In the genomic region with DNA sequence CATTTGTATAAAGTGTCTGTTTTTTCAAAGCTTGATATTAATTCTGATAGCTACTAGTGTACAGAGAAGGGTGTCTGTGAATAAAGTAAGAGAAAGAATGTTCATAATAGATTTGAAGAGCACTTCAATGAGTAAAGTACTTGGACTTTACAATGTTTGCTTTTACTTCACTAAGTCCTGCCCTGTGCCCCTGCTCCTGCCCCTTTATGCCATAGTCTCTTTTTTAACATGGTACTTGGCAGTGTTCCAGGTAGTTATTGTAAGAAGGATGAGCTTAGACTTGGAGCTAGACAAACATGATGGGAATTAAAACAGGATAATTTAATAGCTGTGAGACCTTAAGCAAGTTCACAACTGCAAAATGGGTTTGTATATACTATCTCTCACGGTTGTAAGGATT, we compare ENCODE assay signal across 16 cellular contexts. TPM values are rescaled to one million over a fixed set of nuclear protein-coding genes. Genes with fewer than 3 reads are reported as not detected.
DNase-seq lines count a peak whose midpoint lies in the region; ATAC-seq, FAIRE-seq and TF ChIP-seq lines count a peak whose summit lies in the region.
"Had no signal": no experiment of that assay in that cellular context is flagged by ENCODE, and none has a peak within 500 bp of the region (broad histone marks: within the 10 kb centered on the region; RNA-seq: fewer than 3 reads in every experiment).

No MANE protein-coding gene starts in this region.

- DNase-seq in D721Med (ENCODE audit: insufficient read length, low spot score) = no peak
- DNase-seq in LHCN-M2 (ENCODE audit: low read depth) = peak; percentile 46
- peak; percentile 50 for DNase-seq in NCI-H774 (lab: John Stamatoyannopoulos, UW)
- no peak for DNase-seq in left lung
- DNase-seq in cortex of kidney (lab: John Stamatoyannopoulos, UW) = no peak
- no peak for DNase-seq in GM13976 (ENCODE audit: low spot score)
- no peak for DNase-seq in kidney tubule cell (ENCODE audit: low spot score)
- no peak for DNase-seq in spleen
- DNase-seq: activated CD4-positive, alpha-beta T cell treated with anti-CD3 and anti-CD28 coated beads for 1 hour; effector CD4-positive, alpha-beta T cell; GF-D8; HCEC 1CT; kidney; naive thymus-derived CD4-positive, alpha-beta T cell had no signal

- WGBS in spleen, 5 donors = 80 to 90% (median 81%) methylated on average over 1 of the region's 1 CpG

- intact Hi-C loops in left lung (cut with DNase I) = no loop called here
- intact Hi-C loops in spleen (cut with DNase I; ENCODE audit: low total_unique reads) = no loop called here

- H3K27me3 ChIP-seq in left lung = no peaks in the 10 kb centered on the region
- no peaks in the 10 kb centered on the region for H3K27me3 ChIP-seq in spleen (replicated peaks in 1 of 7)

- in situ Hi-C loops in GM13976 (cut with MboI; ENCODE audit: low sequenced_read_pairs, unreplicated experiment) = no loop called here

- ATAC-seq in left lung = peak; percentile 89
- ATAC-seq: naive thymus-derived CD4-positive, alpha-beta T cell; Panc1; sciatic nerve had no signal

- FAIRE-seq in D721Med (lab: Jason Lieb, UNC) = peak; percentile 60
- FAIRE-seq: kidney had no signal

- TF ChIP-seq CTCF in D721Med (IDR thresholded peaks at IDR 0.05; ENCODE audit: insufficient read depth, missing control alignments) = no peak
- no peak for TF ChIP-seq CTCF in left lung (IDR thresholded peaks at IDR 0.05)
- TF ChIP-seq CTCF in GM13976 (IDR thresholded peaks at IDR 0.05; ENCODE audit: borderline replicate concordance, control extremely low read depth, extremely low read depth, insufficient read depth, missing control alignments) = no peak
- TF ChIP-seq CTCF in spleen (IDR thresholded peaks at IDR 0.05 in 8 of 11, conservative IDR thresholded peaks at IDR 0.05 in 3 of 11) = no peak

- H3K9me3 ChIP-seq in left lung (peaks cover 0 to 6% of the 10 kb centered on the region in 2 donors), spleen (peaks cover 0 to 17% (median 9%) of the 10 kb centered on the region in 8 donors)

- H3K4me1 ChIP-seq in left lung (peaks cover 8 to 15% of the 10 kb centered on the region in 2 donors), spleen (peaks cover 0 to 26% (median 0%) of the 10 kb centered on the region in 6 donors)

- H3K4me3 ChIP-seq in left lung (no peak overlapping the region), spleen (no peak overlapping the region)

- TF ChIP-seq POLR2A in spleen (IDR thresholded peaks at IDR 0.05) = no peak

- peaks cover 0 to 10% of the 10 kb centered on the region in 2 donors for H3K36me3 ChIP-seq in left lung
- H3K36me3 ChIP-seq in spleen = peaks cover 0 to 38% (median 5%) of the 10 kb centered on the region in 6 donors

- H3K27ac ChIP-seq in left lung = no peak overlapping the region
- no peak overlapping the region for H3K27ac ChIP-seq in spleen

RNA-seq across cellular contexts. Expression of a gene that starts 41.0 kb away (rescaled TPM):
- total RNA-seq in LHCN-M2 (2014; rRNA removed) (54.1 and 83.5 TPM in 2 replicates), left lung (10 to 100 TPM; 31.3 to 33.8 TPM), spleen (10 to 100 TPM; 41.6 to 51.8 (median 46.0) TPM)
- 18.5 TPM for polyA plus RNA-seq in LHCN-M2 (2012)
- polyA plus RNA-seq in spleen = 1 to 10 TPM; 6.6 to 8.3 (median 6.8) TPM

Comparison
In these comparisons a context has a peak if more than half of its experiments do, and no peak if none do; other contexts are left out.
1. DNase-seq: peak in LHCN-M2 (single experiment) and NCI-H774 (single experiment); none in D721Med (single experiment), left lung (0 of 2), cortex of kidney (single experiment), GM13976 (single experiment), kidney tubule cell (single experiment) and spleen (single experiment).